ENCODE assay signal across 32 cellular contexts in the genomic region with DNA sequence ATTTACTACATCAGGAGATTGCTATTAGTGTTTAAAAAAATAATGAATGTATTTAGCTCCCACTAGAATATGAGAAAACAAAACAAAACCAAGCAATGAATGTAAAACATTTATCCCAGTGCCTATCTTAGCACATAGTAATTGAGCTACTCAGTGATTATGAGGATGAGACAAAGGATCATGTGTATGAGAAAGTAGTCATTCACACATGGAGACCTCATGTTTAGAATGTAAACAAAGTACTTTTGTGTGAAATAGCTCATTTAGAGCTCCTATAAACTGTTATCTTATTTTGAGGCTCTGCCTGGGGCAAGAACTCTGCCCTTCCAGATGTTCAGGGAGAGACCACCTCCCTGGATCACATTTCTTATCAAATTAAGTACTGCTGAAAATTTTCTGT.
"Had no signal": no experiment of that assay in that cellular context is flagged by ENCODE, and none has a peak within 500 bp of the region (broad histone marks: within the 10 kb centered on the region; RNA-seq: fewer than 3 reads in every experiment).

No MANE protein-coding gene starts in this region.

- FAIRE-seq: astrocyte, TTC549 had no signal

- DNase-seq: activated B cell treated with CpG ODN at 0.5 μM for 24 hours; activated CD4-positive, alpha-beta memory T cell treated with anti-CD3 and anti-CD28 coated beads for 36 hours; activated CD4-positive, alpha-beta T cell treated with anti-CD3 and anti-CD28 coated beads for 4 hours; activated CD4-positive, alpha-beta T cell treated with anti-CD3 and anti-CD28 coated beads, Interleukin-2, amount 10 ng/mL, durations not matched to agents 24 days and 14 days; activated CD4-positive, alpha-beta T cell treated with anti-CD3 and anti-CD28 coated beads, Interleukin-2, amount 50 U/mL, for 1 hour; activated CD4-positive, alpha-beta T cell treated with anti-CD3 and anti-CD28 coated beads, Interleukin-2, amount 50 U/mL, for 4 hours; activated CD4-positive, CD25-positive, alpha-beta regulatory T cell treated with anti-CD3 and anti-CD28 coated beads, Interleukin-2, amount 50 U/mL, for 72 hours; activated CD8-positive, alpha-beta memory T cell treated with anti-CD3 and anti-CD28 coated beads, Interleukin-2, amount 50 U/mL, for 4 hours; activated CD8-positive, alpha-beta T cell treated with anti-CD3 and anti-CD28 coated beads for 36 hours; activated effector memory CD4-positive, alpha-beta T cell treated with anti-CD3 and anti-CD28 coated beads, Interleukin-2, amount 50 U/mL, for 16 hours; activated gamma-delta T cell treated with Interleukin-2 at 50 U/mL for 16 hours; activated naive CD4-positive, alpha-beta T cell; activated naive CD4-positive, alpha-beta T cell treated with anti-CD3 and anti-CD28 coated beads for 36 hours; activated naive CD4-positive, alpha-beta T cell treated with anti-CD3 and anti-CD28 coated beads, Interleukin-2, amount 50 U/mL, for 16 hours; activated naive CD8-positive, alpha-beta T cell treated with anti-CD3 and anti-CD28 coated beads for 36 hours; activated T-cell treated with anti-CD3 and anti-CD28 coated beads for 4 hours; activated T-cell treated with anti-CD3 and anti-CD28 coated beads, Interleukin-2, amount 50 U/mL, for 1 hour; activated T-cell treated with anti-CD3 and anti-CD28 coated beads, Interleukin-2, amount 50 U/mL, for 4 hours; activated T-cell treated with anti-CD3 and anti-CD28 coated beads, Interleukin-2, amount 50 U/mL, for 72 hours; adrenal gland; amniotic stem cell; aorta; body of pancreas; brain microvascular endothelial cell; central memory CD4-positive, alpha-beta T cell; T-helper 1 cell; T-helper 2 cell; T-helper 9 cell had no signal

- H3K36me3 ChIP-seq: adrenal gland, brain microvascular endothelial cell, breast epithelium had no signal

- H3K4me3 ChIP-seq: adrenal gland, body of pancreas, breast epithelium had no signal

- H3K4me1 ChIP-seq: adrenal gland, body of pancreas, breast epithelium had no signal

- H3K27me3 ChIP-seq: adrenal gland, body of pancreas, brain microvascular endothelial cell, breast epithelium had no signal

- H3K27ac ChIP-seq: adrenal gland, body of pancreas, brain microvascular endothelial cell, breast epithelium, VCaP had no signal
